In the genomic region with DNA sequence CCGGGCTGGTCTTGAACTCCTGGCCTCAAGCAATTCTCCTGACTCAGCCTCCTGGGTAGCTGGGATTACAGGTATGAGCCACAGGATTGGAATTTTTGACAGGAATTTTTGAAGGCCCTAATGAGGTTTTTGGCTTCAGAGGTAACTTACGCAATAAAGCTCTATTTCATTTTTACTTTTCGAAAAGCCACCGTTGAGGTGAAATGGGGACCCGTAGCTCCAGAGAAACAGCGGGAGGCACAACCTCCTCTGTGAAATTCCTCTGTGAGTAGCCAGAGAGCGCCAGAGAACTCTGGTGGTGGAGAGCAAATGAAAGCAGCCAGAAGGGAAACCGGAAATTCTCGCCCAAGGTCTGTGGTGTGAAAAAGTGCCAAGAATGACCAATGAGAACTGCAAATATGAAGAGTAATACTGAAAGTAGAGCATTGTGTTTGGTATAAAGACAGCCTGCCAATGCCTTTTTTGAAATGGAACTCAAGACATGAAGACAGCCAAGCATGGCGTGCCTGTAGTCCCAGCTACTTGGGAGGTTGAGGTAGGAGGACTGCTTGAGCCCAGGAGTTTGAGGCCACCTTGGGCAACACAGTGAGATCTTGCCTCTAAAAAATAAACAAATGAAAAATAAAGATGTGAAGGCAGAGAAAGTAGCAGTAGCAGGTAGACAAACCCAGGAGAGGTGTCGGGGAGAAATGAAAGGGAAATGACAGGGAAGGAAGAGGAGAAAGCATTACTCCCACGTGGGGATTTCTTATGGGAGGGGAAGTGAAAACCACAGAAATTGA, we compare ENCODE assay signal across 8 cellular contexts. TPM values are rescaled to one million over a fixed set of nuclear protein-coding genes. Genes with fewer than 3 reads are reported as not detected.
DNase-seq lines count a peak whose midpoint lies in the region; ATAC-seq, FAIRE-seq and TF ChIP-seq lines count a peak whose summit lies in the region.

No MANE protein-coding gene starts in this region.

- FAIRE-seq in A549 (lab: Jason Lieb, UNC) = no peak

- TF ChIP-seq RAD21 in A549 (conservative IDR thresholded peaks at IDR 0.05 in 1 of 2, IDR thresholded peaks at IDR 0.05 in 1 of 2) = peak in 1 of 2 experiments; percentile 63; a peak in 2 of 5 replicates

- no peaks in the 10 kb centered on the region for H3K9me3 Mint-ChIP-seq in activated CD4-positive, alpha-beta memory T cell treated with anti-CD3 and anti-CD28 coated beads for 36 hours
- H3K9me3 Mint-ChIP-seq in natural killer cell treated with Interleukin-12 subunit alpha and Interleukin-12 subunit beta and Interleukin-15 and Interleukin-18, amount 100 ng/mL, for 72 hours = no peaks in the 10 kb centered on the region

- H3K4me1 Mint-ChIP-seq in activated CD4-positive, alpha-beta memory T cell treated with anti-CD3 and anti-CD28 coated beads for 36 hours (ENCODE audit: low read depth) = peaks cover 52% of the 10 kb centered on the region
- H3K4me1 Mint-ChIP-seq in natural killer cell treated with Interleukin-12 subunit alpha and Interleukin-12 subunit beta and Interleukin-15 and Interleukin-18, amount 100 ng/mL, for 72 hours (ENCODE audit: low read depth in 2 of 2) = peaks cover 22 to 27% of the 10 kb centered on the region in 2 donors

- H3K9me3 ChIP-seq in A549 = no peaks in the 10 kb centered on the region
- H3K9me3 ChIP-seq in thyroid gland = no peaks in the 10 kb centered on the region

- no peak overlapping the region for H3K4me3 ChIP-seq in A549
- no peak overlapping the region for H3K4me3 ChIP-seq in epithelial cell of esophagus (ENCODE audit: low read length)
- no peak overlapping the region for H3K4me3 ChIP-seq in thyroid gland (replicated peaks in 1 of 3)

- H3K27ac Mint-ChIP-seq in activated CD4-positive, alpha-beta memory T cell treated with anti-CD3 and anti-CD28 coated beads for 36 hours = peak overlapping the region; percentile 74
- peak overlapping the region; percentile 94 to 97 for H3K27ac Mint-ChIP-seq in natural killer cell treated with Interleukin-12 subunit alpha and Interleukin-12 subunit beta and Interleukin-15 and Interleukin-18, amount 100 ng/mL, for 72 hours

- H3K27me3 ChIP-seq in thyroid gland = no peaks in the 10 kb centered on the region

- TF ChIP-seq CTCF in A549 (IDR thresholded peaks at IDR 0.05) (peak; percentile 26; the same call in 2 of the 3 replicates), epithelial cell of esophagus (IDR thresholded peaks at IDR 0.05; ENCODE audit: insufficient read depth, low read depth, low read length, missing control alignments) (peak; percentile 80), thyroid gland (IDR thresholded peaks at IDR 0.05) (peak in 4 of 6 experiments; percentile 10 to 52 (median 48))

- POLR2A ChIA-PET in A549 (lab: Yijun Ruan, JAX) = no interaction called here
- POLR2A ChIA-PET in activated CD4-positive, alpha-beta memory T cell treated with anti-CD3 and anti-CD28 coated beads for 36 hours (lab: Charles Lee) = interaction anchor here (0.9 to 1.3 kb wide), 2 partner anchors 33 to 37 kb away, joined by 3 to 11 read pairs; no protein-coding TSS in a partner anchor

- no peaks in the 10 kb centered on the region for H3K27me3 Mint-ChIP-seq in activated CD4-positive, alpha-beta memory T cell treated with anti-CD3 and anti-CD28 coated beads for 36 hours
- no peaks in the 10 kb centered on the region for H3K27me3 Mint-ChIP-seq in natural killer cell treated with Interleukin-12 subunit alpha and Interleukin-12 subunit beta and Interleukin-15 and Interleukin-18, amount 100 ng/mL, for 72 hours

- no peaks in the 10 kb centered on the region for H3K36me3 Mint-ChIP-seq in activated CD4-positive, alpha-beta memory T cell treated with anti-CD3 and anti-CD28 coated beads for 36 hours
- no peaks in the 10 kb centered on the region for H3K36me3 Mint-ChIP-seq in natural killer cell treated with Interleukin-12 subunit alpha and Interleukin-12 subunit beta and Interleukin-15 and Interleukin-18, amount 100 ng/mL, for 72 hours

- H3K36me3 ChIP-seq in thyroid gland = no peaks in the 10 kb centered on the region

- H3K4me1 ChIP-seq in A549 (no peaks in the 10 kb centered on the region), thyroid gland (no peaks in the 10 kb centered on the region)

- WGBS in A549 (ENCODE audit: missing lambda C conversion rate) = 66% methylated on average over 12 of the region's 12 CpGs
- 75 to 80% methylated on average over 12 of the region's 12 CpGs for WGBS in thyroid gland, 2 donors

- ATAC-seq in A549 (peak in 1 of 2 experiments; percentile 74; a peak in 3 of 6 replicates), GM18502 (IDR thresholded peaks at IDR 0.05; ENCODE audit: poor library complexity, unreplicated experiment) (peak; percentile 93), HG02852 (IDR thresholded peaks at IDR 0.05; ENCODE audit: unreplicated experiment) (peak; percentile 91)
- ATAC-seq in natural killer cell treated with Interleukin-12 subunit alpha and Interleukin-12 subunit beta and Interleukin-15 and Interleukin-18, amount 100 ng/mL, for 72 hours = peak; percentile 94 to 97

- TF ChIP-seq POLR2A in A549 (IDR thresholded peaks at IDR 0.05; ENCODE audit: low read length) (no peak), thyroid gland (IDR thresholded peaks at IDR 0.05) (no peak)

- intact Hi-C loops in activated CD4-positive, alpha-beta memory T cell treated with anti-CD3 and anti-CD28 coated beads for 36 hours (cut with micrococcal nuclease) = loop anchor here (1.0 to 5.0 kb wide), 8 partner anchors 33 to 291 kb away; partner anchors contain the start of gene TMEM131L
- intact Hi-C loops in thyroid gland (cut with DNase I) = loop anchor here (10.0 kb wide), 1 partner anchor 142 kb away; no protein-coding TSS in a partner anchor

- peak overlapping the region; percentile 77 for H3K4me3 Mint-ChIP-seq in activated CD4-positive, alpha-beta memory T cell treated with anti-CD3 and anti-CD28 coated beads for 36 hours
- peak overlapping the region; percentile 97 for H3K4me3 Mint-ChIP-seq in natural killer cell treated with Interleukin-12 subunit alpha and Interleukin-12 subunit beta and Interleukin-15 and Interleukin-18, amount 100 ng/mL, for 72 hours

- H3K4me2 ChIP-seq in A549 = no peak overlapping the region

- CTCF ChIA-PET in A549 (lab: Yijun Ruan, JAX) = interaction anchor here (0.7 to 1.5 kb wide), 4 partner anchors 9 to 144 kb away, joined by 3 read pairs; no protein-coding TSS in a partner anchor
- CTCF ChIA-PET in activated CD4-positive, alpha-beta memory T cell treated with anti-CD3 and anti-CD28 coated beads for 36 hours (lab: Charles Lee) = interaction anchor here (0.6 to 2.4 kb wide), 39 partner anchors 9 to 310 kb away, joined by 3 to 33 read pairs (median 4); partner anchors contain the start of genes MND1 and TMEM131L

- TF ChIP-seq EP300 in A549 (IDR thresholded peaks at IDR 0.05) = no peak

- DNase-seq in A549 (ENCODE audit: low read depth in 1 of 2, low spot score in 1 of 2) (peak; percentile 5 to 43), NCI-H146 (lab: John Stamatoyannopoulos, UW) (peak; percentile 27), epithelial cell of esophagus (ENCODE audit: low read depth) (peak; percentile 88), thyroid gland (peak; percentile 18 to 39)
- peak; percentile 88 for DNase-seq in activated CD4-positive, alpha-beta memory T cell treated with anti-CD3 and anti-CD28 coated beads for 36 hours
- peak; percentile 89 for DNase-seq in natural killer cell treated with Interleukin-12 subunit alpha and Interleukin-12 subunit beta and Interleukin-15 and Interleukin-18, amount 100 ng/mL, for 72 hours (ENCODE audit: low spot score)

- no peak overlapping the region for H3K27ac ChIP-seq in A549
- H3K27ac ChIP-seq in thyroid gland = no peak overlapping the region

TF ChIP-seq in A549, 52 proteins besides CTCF, POLR2A, EP300 and RAD21:
- TF ChIP-seq SMC3 (IDR thresholded peaks at IDR 0.05) = peak; percentile 39; the same call in 2 of the 3 replicates
- TF ChIP-seq CEBPB (IDR thresholded peaks at IDR 0.05) = 0 out of 4 replicates have a peak, but pooled peaks of 1 of the 2 experiments have one; percentile 51
- TF ChIP-seq MAZ (IDR thresholded peaks at IDR 0.05; ENCODE audit: borderline replicate concordance, low read depth, low read length) = no peak
TF ChIP-seq in A549: peak in this region for 2.

RNA-seq across cellular contexts. Expression of gene TMEM131L, which starts 33.0 kb away (rescaled TPM):
- polyA plus RNA-seq in A549 (2011; rRNA removed) = 5.0 and 6.3 TPM in 2 replicates
- polyA plus RNA-seq in A549 (2012; cell fraction: cytosol; rRNA removed) = 1.9 and 2.3 TPM in 2 replicates
- 5.4 and 8.8 TPM in 2 replicates for polyA plus RNA-seq in A549 (2012; cell fraction: nucleus; rRNA removed)
- 3.4 to 4.5 TPM (median 3.9 TPM) in 3 replicates for polyA plus RNA-seq in A549 (2017; fragmentation: RNase III; extraction: RNeasy Plus Mini Kit Qiagen cat#74134 plus additional on column Dnase treatment)
- polyA minus RNA-seq in A549 (2011; rRNA and poly(A)+ RNA removed) = 9.0 and 10.5 TPM in 2 replicates
- total RNA-seq in activated CD4-positive, alpha-beta memory T cell treated with anti-CD3 and anti-CD28 coated beads for 36 hours = 10 to 100 TPM; 32.7 to 33.3 TPM
- 10 to 100 TPM; 35.8 to 42.3 TPM for total RNA-seq in natural killer cell treated with Interleukin-12 subunit alpha and Interleukin-12 subunit beta and Interleukin-15 and Interleukin-18, amount 100 ng/mL, for 72 hours
- 10 to 100 TPM; 11.1 to 17.9 (median 16.4) TPM for total RNA-seq in thyroid gland

Comparison
In these comparisons a context has a peak if more than half of its experiments do, and no peak if none do; other contexts are left out.
1. DNase-seq: peak in every context shown above with its lines; median percentile 89 in natural killer cell treated with Interleukin-12 subunit alpha and Interleukin-12 subunit beta and Interleukin-15 and Interleukin-18, amount 100 ng/mL, for 72 hours; 88 in activated CD4-positive, alpha-beta memory T cell treated with anti-CD3 and anti-CD28 coated beads for 36 hours; 88 in epithelial cell of esophagus; 28 in thyroid gland; 27 in NCI-H146; 24 in A549.
2. CTCF ChIP-seq: peak in every context shown above with its lines; median percentile 80 in epithelial cell of esophagus; 48 in thyroid gland; 26 in A549.